32 cellular contexts compared by ENCODE assay signal in the genomic region with DNA sequence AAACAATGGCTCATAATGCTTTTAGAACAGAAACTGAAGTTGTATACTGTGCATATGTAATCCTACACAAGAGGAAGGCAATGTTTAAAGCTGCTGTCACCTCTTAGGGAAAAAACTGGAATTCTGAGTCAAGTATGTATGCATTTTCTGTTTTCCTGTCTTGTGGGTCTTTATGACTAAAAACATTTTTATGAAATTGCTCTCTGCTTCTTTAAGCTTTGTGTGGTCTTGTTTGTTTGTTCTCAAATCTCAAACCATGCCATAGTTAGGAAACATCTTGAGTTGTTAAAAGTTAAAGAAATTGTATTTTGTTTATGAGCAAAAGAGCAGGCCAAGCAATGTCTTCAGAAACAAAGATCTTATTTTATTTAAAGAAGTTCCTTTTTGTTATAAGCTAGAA.
"Had no signal": no experiment of that assay in that cellular context is flagged by ENCODE, and none has a peak within 500 bp of the region (broad histone marks: within the 10 kb centered on the region; RNA-seq: fewer than 3 reads in every experiment).

No MANE protein-coding gene starts in this region.

- DNase-seq: activated CD4-positive, alpha-beta T cell treated with anti-CD3 and anti-CD28 coated beads for 4 hours; activated CD4-positive, alpha-beta T cell treated with anti-CD3 and anti-CD28 coated beads, Interleukin-2, amount 50 U/mL, for 4 hours; activated naive CD4-positive, alpha-beta T cell; activated T-cell treated with anti-CD3 and anti-CD28 coated beads for 4 hours; activated T-cell treated with anti-CD3 and anti-CD28 coated beads, Interleukin-2, amount 50 U/mL, for 72 hours; aorta; endodermal cell; heart right ventricle; left lung; lower lobe of right lung; mesendoderm; mucosa of descending colon; retina; sigmoid colon; small intestine; stimulated activated CD4-positive, alpha-beta T cell treated with anti-CD3 and anti-CD28 coated beads, Interleukin-1b, Interleukin-23, amount 100 ng/mL, for 48 hours; stimulated activated CD4-positive, alpha-beta T cell treated with anti-CD3 and anti-CD28 coated beads, Interleukin-4, amount 100 ng/mL, for 4 hours; stimulated activated CD8-positive, alpha-beta memory T cell treated with anti-CD3 and anti-CD28 coated beads, Interleukin-4, amount 100 ng/mL, for 48 hours; stimulated activated naive B cell treated with anti-CD40 and anti-IgM and Interleukin-4, amounts not matched to agents 10 μg/mL and 1 μg/mL and 100 μg/mL, for 72 hours; stomach; SW 1271; T-helper 9 cell had no signal

- H3K9me3 ChIP-seq: heart right ventricle, left lung, lower lobe of right lung, mucosa of descending colon, prostate gland, sigmoid colon, stomach, suprapubic skin, tibial nerve had no signal

- H3K9me3 Mint-ChIP-seq: activated T-cell treated with anti-CD3 and anti-CD28 coated beads, Interleukin-2, amount 50 U/mL, for 72 hours; brain; endodermal cell; nephron; stimulated activated naive B cell treated with anti-CD40 and anti-IgM and Interleukin-4, amounts not matched to agents 10 μg/mL and 1 μg/mL and 100 μg/mL, for 72 hours; T-helper 1 cell treated with Interleukin-12 subunit alpha and Interleukin-12 subunit beta and Interleukin-4 antibody, amounts not matched to agents 30 μg/mL and 1 μg/mL, for 36 hours had no signal

- ATAC-seq: activated T-cell treated with anti-CD3 and anti-CD28 coated beads, Interleukin-2, amount 50 U/mL, for 72 hours; heart right ventricle; left lung; lower lobe of right lung; mucosa of descending colon; stimulated activated naive B cell treated with anti-CD40 and anti-IgM and Interleukin-4, amounts not matched to agents 10 μg/mL and 1 μg/mL and 100 μg/mL, for 72 hours had no signal

- H3K27me3 ChIP-seq: heart right ventricle, left lung, sigmoid colon, stomach, suprapubic skin, tibial nerve had no signal

- FAIRE-seq: small intestine, TTC549 had no signal

- H3K4me3 Mint-ChIP-seq: activated naive CD8-positive, alpha-beta T cell; activated T-cell treated with anti-CD3 and anti-CD28 coated beads, Interleukin-2, amount 50 U/mL, for 72 hours; brain; endodermal cell; nephron; stimulated activated naive B cell treated with anti-CD40 and anti-IgM and Interleukin-4, amounts not matched to agents 10 μg/mL and 1 μg/mL and 100 μg/mL, for 72 hours; T-helper 1 cell treated with Interleukin-12 subunit alpha and Interleukin-12 subunit beta and Interleukin-4 antibody, amounts not matched to agents 30 μg/mL and 1 μg/mL, for 36 hours had no signal

- H3K4me3 ChIP-seq: coronary artery, heart right ventricle, left lung, lower lobe of right lung, mucosa of descending colon, prostate gland, sigmoid colon, stomach, suprapubic skin, tibial nerve had no signal

- H3K27ac ChIP-seq: coronary artery, heart right ventricle, left lung, lower lobe of right lung, prostate gland, sigmoid colon, stomach, suprapubic skin, VCaP had no signal

- H3K36me3 ChIP-seq: heart right ventricle, left lung, lower lobe of right lung, prostate gland, sigmoid colon, stomach, suprapubic skin, tibial nerve had no signal

- H3K27me3 Mint-ChIP-seq: brain had no signal

- H3K36me3 Mint-ChIP-seq: activated naive CD8-positive, alpha-beta T cell; stimulated activated naive B cell treated with anti-CD40 and anti-IgM and Interleukin-4, amounts not matched to agents 10 μg/mL and 1 μg/mL and 100 μg/mL, for 72 hours had no signal

- H3K4me1 ChIP-seq: heart right ventricle, left lung, lower lobe of right lung, prostate gland, sigmoid colon, stomach, suprapubic skin had no signal

- H3K4me1 Mint-ChIP-seq: stimulated activated naive B cell treated with anti-CD40 and anti-IgM and Interleukin-4, amounts not matched to agents 10 μg/mL and 1 μg/mL and 100 μg/mL, for 72 hours had no signal

- H3K27ac Mint-ChIP-seq: activated naive CD8-positive, alpha-beta T cell; activated T-cell treated with anti-CD3 and anti-CD28 coated beads, Interleukin-2, amount 50 U/mL, for 72 hours; brain; endodermal cell; nephron; stimulated activated naive B cell treated with anti-CD40 and anti-IgM and Interleukin-4, amounts not matched to agents 10 μg/mL and 1 μg/mL and 100 μg/mL, for 72 hours; T-helper 1 cell treated with Interleukin-12 subunit alpha and Interleukin-12 subunit beta and Interleukin-4 antibody, amounts not matched to agents 30 μg/mL and 1 μg/mL, for 36 hours had no signal
